21 cellular contexts compared by ENCODE assay signal in the genomic region with DNA sequence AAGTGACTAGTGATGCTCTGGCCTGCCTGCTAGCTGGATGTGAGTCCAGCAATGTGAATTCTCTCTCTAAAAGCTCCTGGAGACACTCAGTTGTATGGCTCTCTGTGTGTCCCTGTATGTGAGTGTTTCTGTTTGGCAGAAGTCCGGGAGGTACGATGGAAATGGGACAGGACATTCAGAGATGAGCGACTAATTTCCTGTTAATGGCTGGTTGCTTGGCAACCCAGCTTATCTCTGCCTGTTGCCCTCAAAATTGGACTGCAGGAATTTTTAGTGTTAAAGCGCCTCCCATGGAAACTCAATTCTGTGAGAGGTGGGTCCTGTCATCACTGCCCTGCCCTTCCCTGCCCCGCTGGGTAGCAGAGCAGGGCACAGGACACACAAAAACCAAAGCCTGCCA.
DNase-seq lines count a peak whose midpoint lies in the region; ATAC-seq and TF ChIP-seq lines count a peak whose summit lies in the region.
"Had no signal": no experiment of that assay in that cellular context is flagged by ENCODE, and none has a peak within 500 bp of the region (broad histone marks: within the 10 kb centered on the region; RNA-seq: fewer than 3 reads in every experiment).

No MANE protein-coding gene starts in this region.

- DNase-seq in COLO668 (lab: John Stamatoyannopoulos, UW; ENCODE audit: unreplicated experiment), result peak; percentile 1
- no peak for DNase-seq in Karpas-422
- DNase-seq in choroid plexus epithelial cell (ENCODE audit: low read depth), result peak; percentile 19
- DNase-seq in mesothelial cell of epicardium (ENCODE audit: low spot score in 2 of 2, unreplicated experiment in 2 of 2), result no peak
- DNase-seq in T1000 (lab: John Stamatoyannopoulos, UW), result no peak
- no peak for DNase-seq in GM19240 (ENCODE audit: insufficient read length, low spot score)
- DNase-seq: activated CD4-positive, alpha-beta T cell treated with anti-CD3 and anti-CD28 coated beads, Interleukin-2, amount 10 ng/mL, durations not matched to agents 24 days and 14 days; activated CD8-positive, alpha-beta memory T cell treated with anti-CD3 and anti-CD28 coated beads, Interleukin-2, amount 50 U/mL, for 4 hours; DMS 273 treated with DMSO at 0.1 percent for 48 hours; KBM-7; NCI-H1930; NCI-H510A; occipital lobe; spleen; stimulated activated CD4-positive, alpha-beta T cell treated with anti-CD3 and anti-CD28 coated beads, Interleukin-4, amount 100 ng/mL, for 4 hours; trophoblast cell had no signal

- H3K9me3 ChIP-seq in Karpas-422 (ENCODE audit: low read length), result no peaks in the 10 kb centered on the region
- H3K9me3 ChIP-seq: spleen had no signal

- H3K4me2 ChIP-seq in Karpas-422 (ENCODE audit: low read depth, low read length, poor library complexity, severe bottlenecking), result peak overlapping the region; percentile 34
- H3K4me2 ChIP-seq: GM23338 had no signal

- peaks cover 46% of the 10 kb centered on the region for H3K4me1 Mint-ChIP-seq in mesothelial cell of epicardium

- no peaks in the 10 kb centered on the region for H3K36me3 Mint-ChIP-seq in mesothelial cell of epicardium
- H3K36me3 Mint-ChIP-seq: brain had no signal

- TF ChIP-seq CTCF in choroid plexus epithelial cell (conservative IDR thresholded peaks at IDR 0.05; ENCODE audit: low read depth, low read length) (no peak), mesothelial cell of epicardium (IDR thresholded peaks at IDR 0.05; ENCODE audit: unreplicated experiment) (no peak)

- peaks cover 3% of the 10 kb centered on the region for H3K27me3 Mint-ChIP-seq in mesothelial cell of epicardium (ENCODE audit: low read depth)
- H3K27me3 Mint-ChIP-seq: activated CD4-positive, alpha-beta T cell treated with anti-CD3 and anti-CD28 coated beads, Interleukin-2, amount 10 ng/mL, durations not matched to agents 24 days and 14 days had no signal

- H3K4me3 Mint-ChIP-seq in mesothelial cell of epicardium, result no peak overlapping the region
- H3K4me3 Mint-ChIP-seq: activated CD4-positive, alpha-beta T cell treated with anti-CD3 and anti-CD28 coated beads, Interleukin-2, amount 10 ng/mL, durations not matched to agents 24 days and 14 days; brain; dendritic cell treated with granulocyte-macrophage colony-stimulating factor and Interleukin-4, amounts not matched to agents 40 ng/mL and 50 ng/mL, for 4 days; GM23338 had no signal

- no peak for ATAC-seq in HG03457 (IDR thresholded peaks at IDR 0.05; ENCODE audit: unreplicated experiment)
- ATAC-seq: GM12878, GM23338 had no signal

- H3K36me3 ChIP-seq in Karpas-422 (ENCODE audit: insufficient read depth, low read length), result no peaks in the 10 kb centered on the region
- H3K36me3 ChIP-seq: spleen had no signal

- no peaks in the 10 kb centered on the region for H3K9me2 ChIP-seq in Karpas-422 (replicated peaks; ENCODE audit: insufficient read depth, low read length)

- H3K79me2 ChIP-seq in Karpas-422 (ENCODE audit: low read length), result no peaks in the 10 kb centered on the region

- H3K27ac ChIP-seq in Karpas-422 (ENCODE audit: low read length), result peak overlapping the region; percentile 99
- H3K27ac ChIP-seq: spleen had no signal

- H3K4me1 ChIP-seq in Karpas-422 (ENCODE audit: low read length), result peaks cover 100% of the 10 kb centered on the region

- no peaks in the 10 kb centered on the region for H3K9me3 Mint-ChIP-seq in mesothelial cell of epicardium
- H3K9me3 Mint-ChIP-seq: activated CD4-positive, alpha-beta T cell treated with anti-CD3 and anti-CD28 coated beads, Interleukin-2, amount 10 ng/mL, durations not matched to agents 24 days and 14 days; dendritic cell treated with granulocyte-macrophage colony-stimulating factor and Interleukin-4, amounts not matched to agents 40 ng/mL and 50 ng/mL, for 4 days; GM23338 had no signal

- H3K27me3 ChIP-seq in Karpas-422 (ENCODE audit: low read length), result no peaks in the 10 kb centered on the region
- H3K27me3 ChIP-seq: spleen had no signal

- no peaks in the 10 kb centered on the region for H4K20me1 ChIP-seq in Karpas-422 (ENCODE audit: insufficient read depth, low read depth, low read length)

- H3K27ac Mint-ChIP-seq in mesothelial cell of epicardium, result peak overlapping the region; percentile 22
- H3K27ac Mint-ChIP-seq: activated CD4-positive, alpha-beta T cell treated with anti-CD3 and anti-CD28 coated beads, Interleukin-2, amount 10 ng/mL, durations not matched to agents 24 days and 14 days; dendritic cell treated with granulocyte-macrophage colony-stimulating factor and Interleukin-4, amounts not matched to agents 40 ng/mL and 50 ng/mL, for 4 days; GM23338 had no signal

- H3K4me3 ChIP-seq in Karpas-422 (ENCODE audit: low read length), result no peak overlapping the region
- no peak overlapping the region for H3K4me3 ChIP-seq in choroid plexus epithelial cell (ENCODE audit: low read depth, low read length)
- H3K4me3 ChIP-seq: GM12878, GM23338, spleen had no signal

- peak overlapping the region; percentile 38; the same call in 1 of the 2 replicates for H2AFZ ChIP-seq in Karpas-422 (ENCODE audit: low read length)
- H2AFZ ChIP-seq: GM23338 had no signal

- peak overlapping the region; percentile 84 for H3K9ac ChIP-seq in Karpas-422 (ENCODE audit: low read length)

Comparison
In these comparisons a context has a peak if more than half of its experiments do, and no peak if none do; other contexts are left out.
1. DNase-seq: peak in COLO668 (single experiment) and choroid plexus epithelial cell (single experiment); none in Karpas-422 (single experiment), mesothelial cell of epicardium (0 of 2), T1000 (single experiment) and GM19240 (single experiment).